25 cellular contexts compared by ENCODE assay signal in the genomic region with DNA sequence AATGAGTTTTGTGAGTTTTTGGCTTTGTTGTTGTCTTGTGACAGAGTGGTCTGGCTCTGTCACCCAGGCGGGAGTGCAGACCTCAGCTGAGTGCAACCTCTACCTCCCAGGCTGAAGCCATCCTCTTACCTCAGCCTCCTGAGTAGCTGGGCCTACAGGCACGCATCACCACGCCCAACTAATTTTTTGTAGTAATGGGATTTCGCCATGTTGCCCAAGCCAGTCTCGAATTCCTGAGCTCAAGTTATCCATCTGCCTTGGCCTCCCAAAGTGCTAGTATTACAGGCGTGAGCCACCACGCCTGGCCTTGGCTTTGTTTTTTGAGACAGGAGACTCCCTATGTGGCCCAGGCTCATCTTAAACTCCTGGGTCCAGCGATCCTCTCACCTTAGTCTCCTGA.
"Had no signal": no experiment of that assay in that cellular context is flagged by ENCODE, and none has a peak within 500 bp of the region (broad histone marks: within the 10 kb centered on the region; RNA-seq: fewer than 3 reads in every experiment).

No MANE protein-coding gene starts in this region.

- H3K36me3 ChIP-seq: vagina had no signal

- H3K9ac ChIP-seq: parathyroid adenoma had no signal

- H3K27me3 Mint-ChIP-seq: naive B cell; natural killer cell treated with Interleukin-12 subunit alpha and Interleukin-12 subunit beta and Interleukin-15 and Interleukin-18, amount 100 ng/mL, for 72 hours; progenitor cell of endocrine pancreas; stimulated activated naive CD8-positive, alpha-beta T cell treated with anti-CD3 and anti-CD28 coated beads, Interleukin-15, amount 100 ng/mL, for 72 hours had no signal

- H3K27me3 ChIP-seq: dorsolateral prefrontal cortex, suprapubic skin, transverse colon, vagina had no signal

- H3K4me1 ChIP-seq: parathyroid adenoma had no signal

- H2AFZ ChIP-seq: parathyroid adenoma had no signal

- ATAC-seq: left ventricle myocardium superior; lower lobe of right lung; mucosa of descending colon; natural killer cell treated with Interleukin-12 subunit alpha and Interleukin-12 subunit beta and Interleukin-15 and Interleukin-18, amount 100 ng/mL, for 72 hours; sciatic nerve; stimulated activated naive CD8-positive, alpha-beta T cell treated with anti-CD3 and anti-CD28 coated beads, Interleukin-15, amount 100 ng/mL, for 72 hours had no signal

- DNase-seq: dorsolateral prefrontal cortex; effector CD4-positive, alpha-beta T cell; head of caudate nucleus; left ventricle myocardium superior; lower lobe of right lung; mucosa of descending colon; naive B cell; stimulated activated CD4-positive, alpha-beta T cell treated with anti-CD3 and anti-CD28 coated beads, Interleukin-12 subunit alpha, Interleukin-12 subunit beta, amount 100 ng/mL, for 4 hours; stimulated activated CD4-positive, alpha-beta T cell treated with anti-CD3 and anti-CD28 coated beads, Interleukin-1b, Interleukin-23, amount 100 ng/mL, for 48 hours; stimulated activated CD4-positive, alpha-beta T cell treated with anti-CD3 and anti-CD28 coated beads, Interleukin-4, amount 100 ng/mL, for 1 hour; stimulated activated CD8-positive, alpha-beta memory T cell treated with anti-CD3 and anti-CD28 coated beads, Interleukin-4, amount 100 ng/mL, for 48 hours; stimulated activated naive CD4-positive, alpha-beta T cell; stimulated activated naive CD8-positive, alpha-beta T cell treated with anti-CD3 and anti-CD28 coated beads, Interleukin-15, amount 100 ng/mL, for 72 hours; transverse colon had no signal

- H3K9me3 ChIP-seq: lower lobe of right lung, mucosa of descending colon, suprapubic skin, transverse colon, vagina had no signal

- H3K9me3 Mint-ChIP-seq: mesothelial cell of epicardium; naive B cell; natural killer cell treated with Interleukin-12 subunit alpha and Interleukin-12 subunit beta and Interleukin-15 and Interleukin-18, amount 100 ng/mL, for 72 hours; neural crest cell; stimulated activated naive CD8-positive, alpha-beta T cell treated with anti-CD3 and anti-CD28 coated beads, Interleukin-15, amount 100 ng/mL, for 72 hours had no signal

- H3K27ac ChIP-seq: dorsolateral prefrontal cortex, lower lobe of right lung, parathyroid adenoma, suprapubic skin, transverse colon, vagina had no signal

- H3K4me3 Mint-ChIP-seq: mesothelial cell of epicardium; natural killer cell treated with Interleukin-12 subunit alpha and Interleukin-12 subunit beta and Interleukin-15 and Interleukin-18, amount 100 ng/mL, for 72 hours; neural crest cell; stimulated activated naive CD8-positive, alpha-beta T cell treated with anti-CD3 and anti-CD28 coated beads, Interleukin-15, amount 100 ng/mL, for 72 hours had no signal

- H3K4me2 ChIP-seq: smooth muscle cell had no signal

- FAIRE-seq: frontal cortex, keratinocyte had no signal

- H3K4me3 ChIP-seq: dorsolateral prefrontal cortex, lower lobe of right lung, mucosa of descending colon, smooth muscle cell, suprapubic skin, transverse colon, vagina had no signal

- H3K27ac Mint-ChIP-seq: mesothelial cell of epicardium; natural killer cell treated with Interleukin-12 subunit alpha and Interleukin-12 subunit beta and Interleukin-15 and Interleukin-18, amount 100 ng/mL, for 72 hours had no signal
